ENCODE assay signal across 1 cellular context in the genomic region with DNA sequence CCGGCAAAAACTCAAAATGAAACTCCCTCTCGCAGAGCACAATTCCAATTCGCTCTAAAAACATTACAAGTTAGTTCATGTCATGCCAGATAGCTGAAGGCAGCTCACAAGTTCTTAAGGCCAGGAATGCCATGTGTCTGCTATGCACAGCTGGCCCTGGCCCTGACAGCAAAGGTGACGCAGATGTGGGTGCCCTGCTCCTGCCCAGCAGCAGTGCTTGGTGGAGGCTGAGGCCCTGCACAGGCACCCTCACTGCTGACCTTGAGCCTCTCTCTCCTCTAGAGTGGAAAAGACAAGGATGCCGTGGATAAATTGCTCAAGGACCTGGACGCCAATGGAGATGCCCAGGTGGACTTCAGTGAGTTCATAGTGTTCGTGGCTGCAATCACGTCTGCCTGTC.
TF ChIP-seq lines count a peak whose summit lies in the region.

No MANE protein-coding gene starts in this region.

TF ChIP-seq in H1, 55 proteins besides CTCF, POLR2A, EP300 and RAD21:
- TF ChIP-seq JUND (IDR thresholded peaks at IDR 0.05; ENCODE audit: low read length) (no peak), KDM5A (IDR thresholded peaks at IDR 0.05; ENCODE audit: low read length) (no peak), FOSL1 (IDR thresholded peaks at IDR 0.05; ENCODE audit: insufficient read depth, low read depth, low read length) (no peak), NANOG (IDR thresholded peaks at IDR 0.05; ENCODE audit: insufficient read depth, low read depth, low read length, poor library complexity, severe bottlenecking) (no peak), POU5F1 (IDR thresholded peaks at IDR 0.05; ENCODE audit: low read depth, low read length) (no peak), TAF7 (optimal IDR thresholded peaks at IDR 0.05; ENCODE audit: borderline replicate concordance, low read depth, low read length) (no peak), GTF2F1 (IDR thresholded peaks at IDR 0.05; ENCODE audit: borderline replicate concordance, low read depth, low read length) (no peak), EZH2 (IDR thresholded peaks at IDR 0.05; ENCODE audit: low read depth, low read length, severe bottlenecking) (no peak), SRF (IDR thresholded peaks at IDR 0.05; ENCODE audit: low read depth, low read length) (no peak), NRF1 (IDR thresholded peaks at IDR 0.05; ENCODE audit: low read depth, low read length) (no peak), SP4 (IDR thresholded peaks at IDR 0.05; ENCODE audit: low read length) (no peak), BACH1 (IDR thresholded peaks at IDR 0.05; ENCODE audit: low read length) (no peak)
- TF ChIP-seq, protein P1, sequence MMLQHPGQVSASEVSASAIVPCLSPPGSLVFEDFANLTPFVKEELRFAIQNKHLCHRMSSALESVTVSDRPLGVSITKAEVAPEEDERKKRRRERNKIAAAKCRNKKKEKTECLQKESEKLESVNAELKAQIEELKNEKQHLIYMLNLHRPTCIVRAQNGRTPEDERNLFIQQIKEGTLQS (IDR thresholded peaks at IDR 0.05; ENCODE audit: insufficient read depth, low read depth, low read length): no peak
- TF ChIP-seq, protein P2, sequence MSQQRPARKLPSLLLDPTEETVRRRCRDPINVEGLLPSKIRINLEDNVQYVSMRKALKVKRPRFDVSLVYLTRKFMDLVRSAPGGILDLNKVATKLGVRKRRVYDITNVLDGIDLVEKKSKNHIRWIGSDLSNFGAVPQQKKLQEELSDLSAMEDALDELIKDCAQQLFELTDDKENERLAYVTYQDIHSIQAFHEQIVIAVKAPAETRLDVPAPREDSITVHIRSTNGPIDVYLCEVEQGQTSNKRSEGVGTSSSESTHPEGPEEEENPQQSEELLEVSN (IDR thresholded peaks at IDR 0.05): no peak
